Comparison of ENCODE assay signal across 9 cellular contexts in genomic region chr4:4524364-4524763, GRCh38. TPM values are rescaled to one million over a fixed set of nuclear protein-coding genes. Genes with fewer than 3 reads are reported as not detected.
DNase-seq lines count a peak whose midpoint lies in the region; ATAC-seq and TF ChIP-seq lines count a peak whose summit lies in the region.
"Had no signal": no experiment of that assay in that cellular context is flagged by ENCODE, and none has a peak within 500 bp of the region (broad histone marks: within the 10 kb centered on the region; RNA-seq: fewer than 3 reads in every experiment).

No MANE protein-coding gene starts in this region.

- no peaks in the 10 kb centered on the region for H3K9me3 Mint-ChIP-seq in activated CD4-positive, alpha-beta memory T cell treated with anti-CD3 and anti-CD28 coated beads, Interleukin-2, amount 10 ng/mL, durations not matched to agents 7 days and 5 days

- H3K27ac ChIP-seq in BLaER1 treated with 17β-estradiol and CSF1 and Interleukin-3, amounts not matched to agents 10 nM and 100 nM = peak overlapping the region in 4 of 11 experiments; percentile 17 to 40 (median 24); a peak in 7 of 22 replicates
- no peak overlapping the region for H3K27ac ChIP-seq in lower lobe of right lung
- H3K27ac ChIP-seq: cardiac muscle cell had no signal

- DNase-seq in activated CD4-positive, alpha-beta memory T cell treated with anti-CD3 and anti-CD28 coated beads, Interleukin-2, amount 10 ng/mL, durations not matched to agents 7 days and 5 days = peak; percentile 47
- DNase-seq in lower lobe of right lung = no peak
- DNase-seq in cardiac septum (ENCODE audit: low spot score) = no peak
- no peak for DNase-seq in NCI-H2196 (lab: John Stamatoyannopoulos, UW; ENCODE audit: unreplicated experiment)
- no peak for DNase-seq in middle frontal gyrus (ENCODE audit: extremely low spot score, low spot score)

- CTCF ChIA-PET in activated CD4-positive, alpha-beta memory T cell treated with anti-CD3 and anti-CD28 coated beads, Interleukin-2, amount 10 ng/mL, durations not matched to agents 7 days and 5 days (lab: Charles Lee) = interaction anchor here (1.0 to 2.7 kb wide), 4 partner anchors 11 to 354 kb away, joined by 3 to 7 read pairs (median 4); partner anchors contain the start of gene STX18

- intact Hi-C loops in lower lobe of right lung (cut with DNase I) (no loop called here), cardiac septum (cut with DNase I) (no loop called here)

- TF ChIP-seq CTCF in lower lobe of right lung (IDR thresholded peaks at IDR 0.05) = peak; percentile 7

- POLR2A ChIA-PET in activated CD4-positive, alpha-beta memory T cell treated with anti-CD3 and anti-CD28 coated beads, Interleukin-2, amount 10 ng/mL, durations not matched to agents 7 days and 5 days (lab: Charles Lee) = interaction anchor here (0.8 to 4.1 kb wide), 2 partner anchors 14 to 18 kb away, joined by 3 to 30 read pairs; partner anchors contain the start of gene STX18

- H3K4me2 ChIP-seq in BLaER1 treated with 17β-estradiol and CSF1 and Interleukin-3, amounts not matched to agents 10 nM and 100 nM = peak overlapping the region; percentile 43 to 73 (median 49); a peak in 21 of 22 replicates

- no peak overlapping the region for H3K27ac Mint-ChIP-seq in activated CD4-positive, alpha-beta memory T cell treated with anti-CD3 and anti-CD28 coated beads, Interleukin-2, amount 10 ng/mL, durations not matched to agents 7 days and 5 days

- H4K20me1 ChIP-seq in BLaER1 treated with 17β-estradiol and CSF1 and Interleukin-3, amounts not matched to agents 10 nM and 100 nM = peaks cover 43 to 91% (median 81%) of the 10 kb centered on the region in 11 experiments; a peak in 20 of 22 replicates

- H3K27me3 Mint-ChIP-seq in activated CD4-positive, alpha-beta memory T cell treated with anti-CD3 and anti-CD28 coated beads, Interleukin-2, amount 10 ng/mL, durations not matched to agents 7 days and 5 days = no peaks in the 10 kb centered on the region

- H3K4me1 ChIP-seq in BLaER1 treated with 17β-estradiol and CSF1 and Interleukin-3, amounts not matched to agents 10 nM and 100 nM = peaks cover 21 to 27% (median 23%) of the 10 kb centered on the region in 10 experiments
- peaks cover 8% of the 10 kb centered on the region for H3K4me1 ChIP-seq in lower lobe of right lung

- H3K9ac ChIP-seq in BLaER1 treated with 17β-estradiol and CSF1 and Interleukin-3, amounts not matched to agents 10 nM and 100 nM = peak overlapping the region in 5 of 11 experiments; percentile 3 to 49 (median 29); a peak in 4 of 22 replicates

- peaks cover 9 to 33% (median 21%) of the 10 kb centered on the region in 11 experiments; a peak in 17 of 22 replicates for H3K36me3 ChIP-seq in BLaER1 treated with 17β-estradiol and CSF1 and Interleukin-3, amounts not matched to agents 10 nM and 100 nM
- no peaks in the 10 kb centered on the region for H3K36me3 ChIP-seq in lower lobe of right lung
- H3K36me3 ChIP-seq: cardiac muscle cell had no signal

- ATAC-seq in GM19328 (IDR thresholded peaks at IDR 0.05; ENCODE audit: unreplicated experiment) = peak; percentile 97
- ATAC-seq in HG03139 (IDR thresholded peaks at IDR 0.05; ENCODE audit: unreplicated experiment) = peak; percentile 98
- ATAC-seq in lower lobe of right lung = peak; percentile 36 to 42

- H3K9me3 ChIP-seq in BLaER1 treated with 17β-estradiol and CSF1 and Interleukin-3, amounts not matched to agents 10 nM and 100 nM (replicated peaks in 1 of 11) = no peaks in the 10 kb centered on the region
- H3K9me3 ChIP-seq in lower lobe of right lung = no peaks in the 10 kb centered on the region

- no peaks in the 10 kb centered on the region for H3K27me3 ChIP-seq in BLaER1 treated with 17β-estradiol and CSF1 and Interleukin-3, amounts not matched to agents 10 nM and 100 nM
- no peaks in the 10 kb centered on the region for H3K27me3 ChIP-seq in lower lobe of right lung (ENCODE audit: low read depth)
- H3K27me3 ChIP-seq: cardiac muscle cell had no signal

- H3K4me1 Mint-ChIP-seq in activated CD4-positive, alpha-beta memory T cell treated with anti-CD3 and anti-CD28 coated beads, Interleukin-2, amount 10 ng/mL, durations not matched to agents 7 days and 5 days = peaks cover 15% of the 10 kb centered on the region

- H3K4me3 ChIP-seq in BLaER1 treated with 17β-estradiol and CSF1 and Interleukin-3, amounts not matched to agents 10 nM and 100 nM = no peak overlapping the region
- no peak overlapping the region for H3K4me3 ChIP-seq in lower lobe of right lung
- H3K4me3 ChIP-seq: cardiac muscle cell had no signal

- peaks cover 2% of the 10 kb centered on the region for H3K36me3 Mint-ChIP-seq in activated CD4-positive, alpha-beta memory T cell treated with anti-CD3 and anti-CD28 coated beads, Interleukin-2, amount 10 ng/mL, durations not matched to agents 7 days and 5 days (ENCODE audit: low read depth)

- H3K4me3 Mint-ChIP-seq in activated CD4-positive, alpha-beta memory T cell treated with anti-CD3 and anti-CD28 coated beads, Interleukin-2, amount 10 ng/mL, durations not matched to agents 7 days and 5 days = no peak overlapping the region

RNA-seq across cellular contexts. Expression of gene STX18, which starts 17.5 kb away (rescaled TPM):
- total RNA-seq in activated CD4-positive, alpha-beta memory T cell treated with anti-CD3 and anti-CD28 coated beads, Interleukin-2, amount 10 ng/mL, durations not matched to agents 7 days and 5 days = 10 to 100 TPM; 22.8 to 26.5 TPM
- total RNA-seq in lower lobe of right lung (36.5 TPM), cardiac septum (17.2 TPM)

Comparison
In these comparisons a context has a peak if more than half of its experiments do, and no peak if none do; other contexts are left out.
1. ATAC-seq: peak in every context shown above with its lines; median percentile 98 in HG03139; 97 in GM19328; 39 in lower lobe of right lung.